In genomic region chr1:203304919-203305808, GRCh38 we compare ENCODE assay signal across 1 cellular context.
TF ChIP-seq lines count a peak whose summit lies in the region.

Gene BTG2 (plus strand): TSS chr1:203305519. CDS start chr1:203305607, 88 bp downstream.

TF ChIP-seq in WTC11, 78 proteins besides CTCF, POLR2A, EP300 and RAD21 (continued from another document):
- no peak for TF ChIP-seq AFF4 (CRISPR knock-in tag; IDR thresholded peaks at IDR 0.05; ENCODE audit: borderline replicate concordance)
- TF ChIP-seq USF2 (CRISPR knock-in tag; IDR thresholded peaks at IDR 0.05): no peak
- no peak for TF ChIP-seq PREB (CRISPR knock-in tag; IDR thresholded peaks at IDR 0.05; ENCODE audit: borderline replicate concordance)
- TF ChIP-seq NFATC4 (CRISPR knock-in tag; IDR thresholded peaks at IDR 0.05): no peak
- no peak for TF ChIP-seq ZNF512 (CRISPR knock-in tag; IDR thresholded peaks at IDR 0.05; ENCODE audit: borderline replicate concordance)
- no peak for TF ChIP-seq ATF6 (CRISPR knock-in tag; IDR thresholded peaks at IDR 0.05)
- no peak for TF ChIP-seq PRRX2 (CRISPR knock-in tag; IDR thresholded peaks at IDR 0.05)
- no peak for TF ChIP-seq CDX4 (CRISPR knock-in tag; IDR thresholded peaks at IDR 0.05; ENCODE audit: borderline replicate concordance)
- no peak for TF ChIP-seq ZNF532 (CRISPR knock-in tag; IDR thresholded peaks at IDR 0.05; ENCODE audit: borderline replicate concordance)
- peak; percentile 41; the same call in 1 of the 2 replicates for TF ChIP-seq ZNF423 (CRISPR knock-in tag; IDR thresholded peaks at IDR 0.05)
- no peak for TF ChIP-seq RORB (CRISPR knock-in tag; IDR thresholded peaks at IDR 0.05)
- TF ChIP-seq JAZF1 (CRISPR knock-in tag; IDR thresholded peaks at IDR 0.05): no peak
- TF ChIP-seq NFYB (CRISPR knock-in tag; conservative IDR thresholded peaks at IDR 0.05; ENCODE audit: low read depth): peak; percentile 28; the same call in 1 of the 2 replicates
- TF ChIP-seq HMGA2 (CRISPR knock-in tag; IDR thresholded peaks at IDR 0.05): 0 out of 2 replicates have a peak, but pooled peaks have one; percentile 19
- no peak for TF ChIP-seq ZNF219 (CRISPR knock-in tag; IDR thresholded peaks at IDR 0.05; ENCODE audit: borderline replicate concordance)
- no peak for TF ChIP-seq MLX (CRISPR knock-in tag; IDR thresholded peaks at IDR 0.05)
- no peak for TF ChIP-seq ZNF317 (CRISPR knock-in tag; IDR thresholded peaks at IDR 0.05; ENCODE audit: borderline replicate concordance, low read depth)
- TF ChIP-seq FOXJ3 (CRISPR knock-in tag; IDR thresholded peaks at IDR 0.05; ENCODE audit: borderline replicate concordance): no peak
- TF ChIP-seq PRDM15 (CRISPR knock-in tag; IDR thresholded peaks at IDR 0.05): no peak
- no peak for TF ChIP-seq KAT7 (CRISPR knock-in tag; IDR thresholded peaks at IDR 0.05; ENCODE audit: borderline replicate concordance)
- no peak for TF ChIP-seq IRF2 (CRISPR knock-in tag; IDR thresholded peaks at IDR 0.05; ENCODE audit: borderline replicate concordance, low read depth)
- no peak for TF ChIP-seq TP53 (CRISPR knock-in tag; IDR thresholded peaks at IDR 0.05)
- TF ChIP-seq ZNF281 (CRISPR knock-in tag; IDR thresholded peaks at IDR 0.05): no peak
- no peak for TF ChIP-seq FOXP4 (CRISPR knock-in tag; IDR thresholded peaks at IDR 0.05)
